Comparison of ENCODE assay signal across 1 cellular context in the genomic region with DNA sequence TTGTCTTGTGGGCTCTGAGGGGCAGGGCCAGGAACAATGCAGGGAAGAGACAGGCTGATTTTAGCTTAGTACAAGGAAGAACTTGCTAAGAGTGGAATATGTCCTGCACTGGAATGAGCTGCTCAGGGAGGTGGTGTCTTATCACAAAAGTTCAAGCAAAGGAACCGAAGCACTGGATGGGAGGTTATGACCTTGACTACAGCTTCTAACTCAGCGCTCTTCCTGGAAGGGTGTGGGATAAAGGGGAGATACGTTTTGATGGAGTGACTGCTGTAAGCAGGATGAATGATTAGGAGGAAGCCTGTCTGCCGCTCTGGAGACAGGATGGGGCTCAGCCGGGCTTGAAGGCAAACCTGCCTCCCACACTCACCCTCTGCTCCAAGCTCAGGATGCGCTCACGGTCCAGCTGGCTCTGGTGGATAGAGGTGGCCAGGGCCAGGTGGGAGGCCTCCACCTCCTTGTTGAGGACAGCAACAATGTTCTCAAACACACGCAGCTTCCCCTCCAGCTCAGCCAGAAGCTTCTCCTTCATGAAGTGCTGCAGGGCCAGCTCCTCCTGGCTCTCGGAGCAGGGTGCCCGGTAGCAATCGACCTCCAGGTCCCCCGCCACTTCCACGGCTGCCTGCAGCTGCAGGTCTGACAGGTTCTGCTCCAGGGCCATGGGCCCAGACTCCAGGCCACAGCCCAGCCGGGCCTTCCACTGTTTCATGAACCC.
TF ChIP-seq lines count a peak whose summit lies in the region.

No MANE protein-coding gene starts in this region.

TF ChIP-seq in H1, 55 proteins besides CTCF, POLR2A, EP300 and RAD21:
- TF ChIP-seq KDM4A (IDR thresholded peaks at IDR 0.05; ENCODE audit: low read depth, low read length, severe bottlenecking) (no peak), EGR1 (IDR thresholded peaks at IDR 0.05; ENCODE audit: borderline replicate concordance, low read depth, low read length) (no peak), JUN (IDR thresholded peaks at IDR 0.05; ENCODE audit: low read depth, low read length) (no peak)
